18 cellular contexts compared by ENCODE assay signal in genomic region chr22:44412136-44412731, GRCh38.
DNase-seq lines count a peak whose midpoint lies in the region; ATAC-seq and TF ChIP-seq lines count a peak whose summit lies in the region.
"Had no signal": no experiment of that assay in that cellular context is flagged by ENCODE, and none has a peak within 500 bp of the region (broad histone marks: within the 10 kb centered on the region; RNA-seq: fewer than 3 reads in every experiment).

No MANE protein-coding gene starts in this region.

- H3T11ph ChIP-seq in H9 (ENCODE audit: low read length), result no peak overlapping the region

- H3K9me3 Mint-ChIP-seq in H9 (no peaks in the 10 kb centered on the region; a peak in 1 of 5 replicates), mesothelial cell of epicardium (peaks cover 14% of the 10 kb centered on the region)

- no peak overlapping the region for H4K5ac ChIP-seq in H9 (ENCODE audit: insufficient read length, low read depth, low read length)

- H3K79me2 ChIP-seq in H9 (ENCODE audit: insufficient read depth, low read length), result no peaks in the 10 kb centered on the region

- no peaks in the 10 kb centered on the region for H3K23me2 ChIP-seq in H9 (ENCODE audit: insufficient read length, low read depth, low read length, poor library complexity, severe bottlenecking)

- no CpG with 5 or more reads among the region's 19 CpGs for WGBS in H9 (ENCODE audit: extremely low coverage, insufficient read length, low lambda C conversion rate)

- no peak overlapping the region for H2BK15ac ChIP-seq in H9 (ENCODE audit: low read depth, low read length)

- no peaks in the 10 kb centered on the region; the same call in 1 of the 2 replicates for H3K4me1 ChIP-seq in H9 (ENCODE audit: insufficient read depth, low read length)
- H3K4me1 ChIP-seq: BE2C had no signal

- H3K27ac ChIP-seq in H9 (ENCODE audit: insufficient read length, low read depth, low read length), result no peak overlapping the region

- no peak for TF ChIP-seq CTCF in H9 (conservative IDR thresholded peaks at IDR 0.05)
- no peak for TF ChIP-seq CTCF in mesothelial cell of epicardium (IDR thresholded peaks at IDR 0.05; ENCODE audit: unreplicated experiment)

- no peak overlapping the region for H2BK12ac ChIP-seq in H9 (ENCODE audit: insufficient read length, low read depth, low read length)

- no peaks in the 10 kb centered on the region for H4K20me1 ChIP-seq in H9 (ENCODE audit: control insufficient read depth, insufficient read depth, insufficient read length)

- DNase-seq in H9 (peak; percentile 28), ecto neural progenitor cell (ENCODE audit: low spot score) (peak; percentile 63), mesothelial cell of epicardium (ENCODE audit: low spot score in 2 of 2, unreplicated experiment in 2 of 2) (no peak), retina (peak; percentile 56), midbrain (lab: John Stamatoyannopoulos, UW) (no peak), NCI-H2107 treated with DMSO at 0.1 percent for 48 hours (lab: John Stamatoyannopoulos, UW; ENCODE audit: unreplicated experiment) (no peak)
- DNase-seq: BE2C; CD4-positive, alpha-beta memory T cell; DND-41; GDM1; Karpas-422; MM.1S; NCI-H1105 treated with DMSO at 0.1 percent for 48 hours; NCI-H187; NCI-H2171 treated with DMSO at 0.1 percent for 48 hours; NCI-H510A; SHP77 treated with DMSO at 0.1 percent for 48 hours had no signal

- H3K4me1 Mint-ChIP-seq in H9, result peaks cover 3 to 8% of the 10 kb centered on the region in 2 experiments
- H3K4me1 Mint-ChIP-seq in mesothelial cell of epicardium, result peaks cover 15% of the 10 kb centered on the region
- H3K4me1 Mint-ChIP-seq: CD4-positive, alpha-beta memory T cell had no signal

- no peaks in the 10 kb centered on the region for H3K9me3 ChIP-seq in H9 (ENCODE audit: control insufficient read depth, low read depth, low read length)
- H3K9me3 ChIP-seq: BE2C had no signal

- no peak overlapping the region for H3K23ac ChIP-seq in H9 (ENCODE audit: insufficient read length, low read depth, low read length)

- no peak overlapping the region for H2AFZ ChIP-seq in H9 (ENCODE audit: low read length)

- peaks cover 10% of the 10 kb centered on the region for H3K27me3 Mint-ChIP-seq in H9 (ENCODE audit: low read depth)
- peaks cover 15% of the 10 kb centered on the region for H3K27me3 Mint-ChIP-seq in mesothelial cell of epicardium (ENCODE audit: low read depth)

- no peak overlapping the region for H2BK5ac ChIP-seq in H9 (ENCODE audit: insufficient read length, low read length)

- H3K4ac ChIP-seq in H9 (ENCODE audit: low read depth, low read length), result no peak overlapping the region

- no peak overlapping the region for H2AK5ac ChIP-seq in H9 (ENCODE audit: insufficient read length, low read length)

- H2BK20ac ChIP-seq in H9 (ENCODE audit: low read depth, low read length, poor library complexity, severe bottlenecking), result no peak overlapping the region

- ATAC-seq in HG03520 (IDR thresholded peaks at IDR 0.05; ENCODE audit: unreplicated experiment), result no peak

- no peak overlapping the region for H4K8ac ChIP-seq in H9 (replicated peaks; ENCODE audit: insufficient read length, low read depth, low read length)

- no peak overlapping the region for H4K91ac ChIP-seq in H9 (ENCODE audit: insufficient read length, low read depth, low read length)

- H3K4me3 Mint-ChIP-seq in H9 (no peak overlapping the region), mesothelial cell of epicardium (no peak overlapping the region)
- H3K4me3 Mint-ChIP-seq: CD4-positive, alpha-beta memory T cell had no signal

- H3K4me2 ChIP-seq in H9 (ENCODE audit: insufficient read depth, insufficient read length, low read length), result no peak overlapping the region

- no peaks in the 10 kb centered on the region for H3K36me3 Mint-ChIP-seq in H9 (ENCODE audit: insufficient read depth in 1 of 3, low read depth in 3 of 3)
- no peaks in the 10 kb centered on the region for H3K36me3 Mint-ChIP-seq in mesothelial cell of epicardium
- H3K36me3 Mint-ChIP-seq: CD4-positive, alpha-beta memory T cell had no signal

- H3K56ac ChIP-seq in H9 (ENCODE audit: insufficient read length, low read depth, low read length), result no peak overlapping the region

- no peaks in the 10 kb centered on the region for H3K79me1 ChIP-seq in H9 (ENCODE audit: insufficient read depth, low read depth, low read length, poor library complexity, severe bottlenecking)

- H2BK120ac ChIP-seq in H9 (ENCODE audit: low read depth, low read length, poor library complexity, severe bottlenecking), result no peak overlapping the region

- H3K14ac ChIP-seq in H9 (ENCODE audit: insufficient read depth, low read length), result no peak overlapping the region; the same call in 1 of the 2 replicates

- H3K27ac Mint-ChIP-seq in H9 (peak overlapping the region in 1 of 3 experiments; percentile 77; a peak in 1 of 7 replicates), mesothelial cell of epicardium (peak overlapping the region; percentile 30)

- no peak overlapping the region for H3K18ac ChIP-seq in H9 (ENCODE audit: insufficient read length, low read depth, low read length)

- no peak overlapping the region for H3K9ac ChIP-seq in H9 (ENCODE audit: extremely low read depth, insufficient read length, low read length)

- H3K27me3 ChIP-seq in H9 (ENCODE audit: insufficient read depth, low read length), result no peaks in the 10 kb centered on the region

Comparison
In these comparisons a context has a peak if more than half of its experiments do, and no peak if none do; other contexts are left out.
1. DNase-seq: peak in H9 (single experiment), ecto neural progenitor cell (single experiment) and retina (single experiment); none in mesothelial cell of epicardium (0 of 2), midbrain (single experiment) and NCI-H2107 treated with DMSO at 0.1 percent for 48 hours (single experiment).